11 cellular contexts compared by ENCODE assay signal in genomic region chr2:218219934-218220333, GRCh38. TPM values are rescaled to one million over a fixed set of nuclear protein-coding genes. Genes with fewer than 3 reads are reported as not detected.
A peak's percentile ranks its signal among the peaks of the same experiment; 100 is the strongest.
DNase-seq lines count a peak whose midpoint lies in the region; ATAC-seq and FAIRE-seq lines count a peak whose summit lies in the region.
"Had no signal": no experiment of that assay in that cellular context is flagged by ENCODE, and none has a peak within 500 bp of the region (broad histone marks: within the 10 kb centered on the region; RNA-seq: fewer than 3 reads in every experiment).

No MANE protein-coding gene starts in this region.

- H3K56ac ChIP-seq in mesendoderm (ENCODE audit: low read length): no peak overlapping the region

- DNase-seq in right cardiac atrium: no peak
- DNase-seq in left cardiac atrium: no peak
- DNase-seq in activated naive CD8-positive, alpha-beta T cell treated with anti-CD3 and anti-CD28 coated beads for 36 hours: no peak
- no peak for DNase-seq in mesendoderm
- DNase-seq in activated CD4-positive, CD25-positive, alpha-beta regulatory T cell treated with anti-CD3 and anti-CD28 coated beads, Interleukin-2, amount 50 U/mL, for 72 hours: no peak
- no peak for DNase-seq in RCC 7860 (ENCODE audit: low spot score)
- DNase-seq in medulla oblongata (ENCODE audit: extremely low spot score): no peak
- DNase-seq: DMS53, SHP77 treated with DMSO at 0.1 percent for 48 hours had no signal

- H3K36me3 ChIP-seq in mesendoderm (ENCODE audit: control insufficient read depth, insufficient read depth, low read length): peaks cover 3% of the 10 kb centered on the region
- peaks cover 5% of the 10 kb centered on the region for H3K36me3 ChIP-seq in urinary bladder (ENCODE audit: insufficient read depth)

- 55% methylated on average over 2 of the region's 2 CpGs for WGBS in right cardiac atrium
- no CpG with 5 or more reads among the region's 2 CpGs for WGBS in mesendoderm (ENCODE audit: extremely low coverage, insufficient coverage, low lambda C conversion rate)
- 48% methylated on average over 2 of the region's 2 CpGs for WGBS in urinary bladder

- no peak overlapping the region for H2BK15ac ChIP-seq in mesendoderm (replicated peaks; ENCODE audit: low read depth)

- peak overlapping the region; percentile 12 for H3K9ac ChIP-seq in mesendoderm (ENCODE audit: low read length)

- no peaks in the 10 kb centered on the region for H3K27me3 ChIP-seq in right cardiac atrium (ENCODE audit: control insufficient read depth, insufficient read depth)
- no peaks in the 10 kb centered on the region for H3K27me3 ChIP-seq in mesendoderm (ENCODE audit: insufficient read depth, low read length, poor library complexity)

- peak overlapping the region; percentile 13 for H3K4me2 ChIP-seq in mesendoderm (ENCODE audit: low read length)

- no peak overlapping the region for H3K18ac ChIP-seq in mesendoderm (ENCODE audit: low read length)

- H3K4me3 Mint-ChIP-seq in activated naive CD8-positive, alpha-beta T cell treated with anti-CD3 and anti-CD28 coated beads for 36 hours: peak overlapping the region; percentile 86

- H3K79me1 ChIP-seq in mesendoderm (ENCODE audit: low read length): peaks cover 21% of the 10 kb centered on the region

- no peak overlapping the region for H2BK120ac ChIP-seq in mesendoderm (ENCODE audit: low read depth, low read length)

- peaks cover 71% of the 10 kb centered on the region for H3K79me2 ChIP-seq in mesendoderm (ENCODE audit: control insufficient read depth, insufficient read depth, low read length)

- H3K27me3 Mint-ChIP-seq in activated naive CD8-positive, alpha-beta T cell treated with anti-CD3 and anti-CD28 coated beads for 36 hours: no peaks in the 10 kb centered on the region

- H3K4me1 Mint-ChIP-seq in activated naive CD8-positive, alpha-beta T cell treated with anti-CD3 and anti-CD28 coated beads for 36 hours: peaks cover 66% of the 10 kb centered on the region

- no peak overlapping the region for H4K8ac ChIP-seq in mesendoderm (ENCODE audit: low read depth, low read length)

- H3K4me3 ChIP-seq in right cardiac atrium (ENCODE audit: low read length) (peak overlapping the region; percentile 6), mesendoderm (ENCODE audit: low read length) (no peak overlapping the region), urinary bladder (ENCODE audit: low read depth, low read length) (no peak overlapping the region)
- H3K4me3 ChIP-seq: K562 had no signal

- H2AK5ac ChIP-seq in mesendoderm (ENCODE audit: low read length): no peak overlapping the region

- H3K27ac ChIP-seq in right cardiac atrium (ENCODE audit: low read length) (no peak overlapping the region), mesendoderm (ENCODE audit: low read depth, low read length) (no peak overlapping the region), urinary bladder (ENCODE audit: low read depth) (peak overlapping the region; percentile 62)

- H3K36me3 Mint-ChIP-seq in activated naive CD8-positive, alpha-beta T cell treated with anti-CD3 and anti-CD28 coated beads for 36 hours: peaks cover 70% of the 10 kb centered on the region

- no peaks in the 10 kb centered on the region for H3K9me3 ChIP-seq in right cardiac atrium (ENCODE audit: control insufficient read depth, low read length)

- H2BK5ac ChIP-seq in mesendoderm (ENCODE audit: low read length): no peak overlapping the region

- H3K4ac ChIP-seq in mesendoderm (ENCODE audit: low read depth, low read length): no peak overlapping the region

- no peaks in the 10 kb centered on the region for H3K9me3 Mint-ChIP-seq in activated naive CD8-positive, alpha-beta T cell treated with anti-CD3 and anti-CD28 coated beads for 36 hours

- H3K23ac ChIP-seq in mesendoderm (ENCODE audit: low read length): no peak overlapping the region

- intact Hi-C loops in right cardiac atrium (cut with DNase I): no loop called here
- intact Hi-C loops in left cardiac atrium (cut with DNase I): no loop called here

- H3K27ac Mint-ChIP-seq in activated naive CD8-positive, alpha-beta T cell treated with anti-CD3 and anti-CD28 coated beads for 36 hours: peak overlapping the region; percentile 96

- H4K5ac ChIP-seq in mesendoderm (ENCODE audit: low read length): no peak overlapping the region

- ATAC-seq in right cardiac atrium (no peak), left cardiac atrium (no peak)
- ATAC-seq: K562 had no signal

- H3K4me1 ChIP-seq in right cardiac atrium (ENCODE audit: control insufficient read depth, insufficient read depth, low read length) (peaks cover 17% of the 10 kb centered on the region), mesendoderm (ENCODE audit: control insufficient read depth, low read depth, low read length) (peaks cover 5% of the 10 kb centered on the region), urinary bladder (ENCODE audit: insufficient read depth) (no peaks in the 10 kb centered on the region)

- no peak for FAIRE-seq in RCC 7860 (lab: Jason Lieb, UNC)
- FAIRE-seq: K562 had no signal

RNA-seq across cellular contexts. Expression of gene ARPC2, which starts 2.9 kb away (rescaled TPM):
- 100 to 1,000 TPM; 131 to 161 (median 140) TPM for total RNA-seq in right cardiac atrium
- polyA plus RNA-seq in right cardiac atrium: 110 TPM
- total RNA-seq in left cardiac atrium: 100 to 1,000 TPM; 144 to 167 TPM
- total RNA-seq in activated naive CD8-positive, alpha-beta T cell treated with anti-CD3 and anti-CD28 coated beads for 36 hours: 100 to 1,000 TPM; 562 to 566 TPM
- 300 TPM for polyA plus RNA-seq in mesendoderm (2013, experiment 1 of 2)
- 300 TPM for polyA plus RNA-seq in mesendoderm (2013, experiment 2 of 2)
- 206 TPM for total RNA-seq in urinary bladder
- 256 TPM for polyA plus RNA-seq in urinary bladder

RNA-seq across cellular contexts. Expression of gene GPBAR1, which starts 40.9 kb away (rescaled TPM):
- total RNA-seq in right cardiac atrium (1 to 10 TPM; 5.2 to 8.6 (median 5.9) TPM), left cardiac atrium (1 to 10 TPM; 5.7 to 6.6 TPM), urinary bladder (1.6 TPM)
- polyA plus RNA-seq in right cardiac atrium (3.5 TPM), urinary bladder (19.3 TPM)
- total RNA-seq in activated naive CD8-positive, alpha-beta T cell treated with anti-CD3 and anti-CD28 coated beads for 36 hours: under 1 TPM; 0.24 to 0.58 TPM
- 0.10 TPM for polyA plus RNA-seq in mesendoderm (2013, experiment 1 of 2)
- 0.13 TPM for polyA plus RNA-seq in mesendoderm (2013, experiment 2 of 2)
- total RNA-seq: K562 had no signal
- polyA plus RNA-seq: K562 had no signal

RNA-seq across cellular contexts. Expression of gene AAMP, which starts 50.0 kb away (rescaled TPM):
- total RNA-seq in right cardiac atrium: 10 to 100 TPM; 44.3 to 53.9 (median 49.9) TPM
- polyA plus RNA-seq in right cardiac atrium: 56.6 TPM
- 10 to 100 TPM; 49.0 to 52.5 TPM for total RNA-seq in left cardiac atrium
- 10 to 100 TPM; 94.6 to 97.7 TPM for total RNA-seq in activated naive CD8-positive, alpha-beta T cell treated with anti-CD3 and anti-CD28 coated beads for 36 hours
- polyA plus RNA-seq in mesendoderm (2013, experiment 1 of 2): 63.9 TPM
- 62.4 TPM for polyA plus RNA-seq in mesendoderm (2013, experiment 2 of 2)
- total RNA-seq in urinary bladder: 75.9 TPM
- 139 TPM for polyA plus RNA-seq in urinary bladder

RNA-seq across cellular contexts. Expression of gene PNKD, which starts 50.4 kb away (rescaled TPM):
- total RNA-seq in right cardiac atrium: 10 to 100 TPM; 69.3 to 96.5 (median 80.5) TPM
- 157 TPM for polyA plus RNA-seq in right cardiac atrium
- total RNA-seq in left cardiac atrium: 10 to 100 TPM; 62.4 to 68.5 TPM
- 10 to 100 TPM; 23.6 to 25.1 TPM for total RNA-seq in activated naive CD8-positive, alpha-beta T cell treated with anti-CD3 and anti-CD28 coated beads for 36 hours
- 36.7 TPM for polyA plus RNA-seq in mesendoderm (2013, experiment 1 of 2)
- 36.3 TPM for polyA plus RNA-seq in mesendoderm (2013, experiment 2 of 2)
- total RNA-seq in urinary bladder: 24.6 TPM
- polyA plus RNA-seq in urinary bladder: 92.7 TPM

RNA-seq across cellular contexts. Expression of gene CXCR1, which starts 53.2 kb away (rescaled TPM):
- under 1 TPM in 3 of 4 donors, not detected in 1; 0.25 to 0.82 (median 0.26) TPM for total RNA-seq in right cardiac atrium
- 0.09 TPM for polyA plus RNA-seq in right cardiac atrium
- under 1 TPM; 0.58 to 0.97 TPM for total RNA-seq in left cardiac atrium
- not detected for total RNA-seq in activated naive CD8-positive, alpha-beta T cell treated with anti-CD3 and anti-CD28 coated beads for 36 hours
- not detected for polyA plus RNA-seq in mesendoderm (2013, experiment 1 of 2)
- not detected for polyA plus RNA-seq in mesendoderm (2013, experiment 2 of 2)
- total RNA-seq in urinary bladder: 0.26 TPM
- polyA plus RNA-seq in urinary bladder: 0.13 TPM
- total RNA-seq: K562 had no signal
- polyA plus RNA-seq: K562 had no signal
